In genomic region chr1:145978860-145979745, GRCh38 we compare ENCODE assay signal across 1 cellular context.
TF ChIP-seq lines count a peak whose summit lies in the region.

No MANE protein-coding gene starts in this region.

TF ChIP-seq in HEK293, 187 proteins besides CTCF, POLR2A, EP300 and RAD21 (continued from another document):
- TF ChIP-seq, protein P1, sequence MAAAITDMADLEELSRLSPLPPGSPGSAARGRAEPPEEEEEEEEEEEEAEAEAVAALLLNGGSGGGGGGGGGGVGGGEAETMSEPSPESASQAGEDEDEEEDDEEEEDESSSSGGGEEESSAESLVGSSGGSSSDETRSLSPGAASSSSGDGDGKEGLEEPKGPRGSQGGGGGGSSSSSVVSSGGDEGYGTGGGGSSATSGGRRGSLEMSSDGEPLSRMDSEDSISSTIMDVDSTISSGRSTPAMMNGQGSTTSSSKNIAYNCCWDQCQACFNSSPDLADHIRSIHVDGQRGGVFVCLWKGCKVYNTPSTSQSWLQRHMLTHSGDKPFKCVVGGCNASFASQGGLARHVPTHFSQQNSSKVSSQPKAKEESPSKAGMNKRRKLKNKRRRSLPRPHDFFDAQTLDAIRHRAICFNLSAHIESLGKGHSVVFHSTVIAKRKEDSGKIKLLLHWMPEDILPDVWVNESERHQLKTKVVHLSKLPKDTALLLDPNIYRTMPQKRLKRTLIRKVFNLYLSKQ (tag by site-specific recombination; IDR thresholded peaks at IDR 0.05; ENCODE audit: borderline replicate concordance): no peak
